8 cellular contexts compared by ENCODE assay signal in the genomic region with DNA sequence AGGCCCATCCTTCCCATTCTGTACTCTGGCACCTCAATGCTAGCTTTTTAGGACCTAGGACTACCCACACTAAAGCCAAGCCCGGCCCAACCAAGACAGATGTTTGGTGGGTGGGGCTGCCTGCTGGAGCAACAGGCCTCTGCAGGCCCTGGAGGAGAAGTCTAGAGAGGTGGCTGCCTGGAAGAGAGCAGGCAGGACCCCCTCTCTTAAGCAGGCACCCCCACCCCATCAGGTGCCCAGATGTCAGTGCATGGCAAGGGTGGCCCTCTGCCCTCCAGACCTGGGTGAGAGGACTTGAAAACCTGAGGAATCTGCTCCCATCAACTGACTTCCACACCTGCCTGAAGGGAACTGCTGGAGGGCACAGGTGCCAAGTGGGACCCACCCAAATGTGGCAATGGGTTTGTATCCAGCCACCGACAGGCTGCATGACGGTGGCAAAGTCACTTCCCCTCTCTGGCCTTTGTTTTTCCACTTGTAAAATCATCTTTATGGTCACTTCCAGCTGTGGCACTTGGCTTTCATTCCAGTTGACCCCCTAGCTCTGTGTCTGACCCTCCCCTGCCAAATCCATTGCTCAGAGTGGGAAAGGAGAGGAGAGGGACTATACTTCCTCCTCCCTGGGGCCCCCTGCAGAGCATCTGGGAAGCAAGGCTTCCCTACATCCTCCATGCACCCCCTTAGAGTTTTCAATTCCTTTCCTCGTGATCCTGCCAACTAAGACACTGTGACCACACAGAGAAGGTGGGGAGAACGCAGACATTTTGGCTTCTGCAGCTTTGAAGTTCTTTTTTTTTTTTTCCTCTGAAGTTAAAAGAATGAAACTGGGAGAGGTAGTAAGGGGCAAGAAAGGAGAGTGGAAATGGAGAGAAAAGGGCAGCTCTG. TPM values are rescaled to one million over a fixed set of nuclear protein-coding genes. Genes with fewer than 3 reads are reported as not detected.
DNase-seq lines count a peak whose midpoint lies in the region; ATAC-seq and TF ChIP-seq lines count a peak whose summit lies in the region.

No MANE protein-coding gene starts in this region.

- no peak overlapping the region for H3T11ph ChIP-seq in H9 (ENCODE audit: low read length)

- peaks cover 16 to 33% of the 10 kb centered on the region in 2 experiments for H3K4me1 Mint-ChIP-seq in H9
- H3K4me1 Mint-ChIP-seq in activated T-helper 17 cell treated with anti-CD3 and anti-CD28 coated beads, Interleukin-2, amount 50 U/mL, for 72 hours, result peaks cover 14% of the 10 kb centered on the region
- H3K4me1 Mint-ChIP-seq in stimulated activated naive CD8-positive, alpha-beta T cell treated with anti-CD3 and anti-CD28 coated beads, Interleukin-15, Interleukin-2, amounts not matched to agents 100 ng/mL and 50 ng/mL, for 24 hours (ENCODE audit: low read depth), result peaks cover 71% of the 10 kb centered on the region

- H3K9me3 Mint-ChIP-seq in H9, result no peaks in the 10 kb centered on the region; a peak in 1 of 5 replicates
- no peaks in the 10 kb centered on the region for H3K9me3 Mint-ChIP-seq in activated T-helper 17 cell treated with anti-CD3 and anti-CD28 coated beads, Interleukin-2, amount 50 U/mL, for 72 hours
- no peaks in the 10 kb centered on the region for H3K9me3 Mint-ChIP-seq in stimulated activated naive CD8-positive, alpha-beta T cell treated with anti-CD3 and anti-CD28 coated beads, Interleukin-15, Interleukin-2, amounts not matched to agents 100 ng/mL and 50 ng/mL, for 24 hours

- H4K8ac ChIP-seq in H9 (replicated peaks; ENCODE audit: insufficient read length, low read depth, low read length), result no peak overlapping the region

- peak overlapping the region in 1 of 2 experiments; percentile 64; a peak in 2 of 5 replicates for H3K4me3 Mint-ChIP-seq in H9
- peak overlapping the region; percentile 92 for H3K4me3 Mint-ChIP-seq in activated T-helper 17 cell treated with anti-CD3 and anti-CD28 coated beads, Interleukin-2, amount 50 U/mL, for 72 hours
- H3K4me3 Mint-ChIP-seq in stimulated activated naive CD8-positive, alpha-beta T cell treated with anti-CD3 and anti-CD28 coated beads, Interleukin-15, Interleukin-2, amounts not matched to agents 100 ng/mL and 50 ng/mL, for 24 hours, result peak overlapping the region; percentile 92

- H3K27me3 ChIP-seq in H9 (ENCODE audit: insufficient read depth, low read length), result no peaks in the 10 kb centered on the region; the same call in 1 of the 2 replicates
- H3K27me3 ChIP-seq in hepatocyte, result peaks cover 6% of the 10 kb centered on the region

- H2AFZ ChIP-seq in H9 (ENCODE audit: low read length) (no peak overlapping the region), hepatocyte (no peak overlapping the region)

- H2BK12ac ChIP-seq in H9 (ENCODE audit: insufficient read length, low read depth, low read length), result no peak overlapping the region

- no peak overlapping the region for H3K18ac ChIP-seq in H9 (ENCODE audit: insufficient read length, low read depth, low read length)

- H4K20me1 ChIP-seq in H9 (ENCODE audit: control insufficient read depth, insufficient read depth, insufficient read length) (no peaks in the 10 kb centered on the region), hepatocyte (ENCODE audit: insufficient read depth, poor library complexity, severe bottlenecking) (no peaks in the 10 kb centered on the region)

- H3K9me3 ChIP-seq in H9 (ENCODE audit: control insufficient read depth, low read depth, low read length) (no peaks in the 10 kb centered on the region), hepatocyte (ENCODE audit: low read depth) (no peaks in the 10 kb centered on the region)

- H3K79me2 ChIP-seq in H9 (ENCODE audit: insufficient read depth, low read length) (no peaks in the 10 kb centered on the region), hepatocyte (no peaks in the 10 kb centered on the region)

- no peak overlapping the region for H2BK5ac ChIP-seq in H9 (ENCODE audit: insufficient read length, low read length)

- no peaks in the 10 kb centered on the region for H3K79me1 ChIP-seq in H9 (ENCODE audit: insufficient read depth, low read depth, low read length, poor library complexity, severe bottlenecking)

- no peak overlapping the region for H3K9ac ChIP-seq in H9 (ENCODE audit: extremely low read depth, insufficient read length, low read length)

- DNase-seq in H9 (peak; percentile 30), hepatocyte (ENCODE audit: low spot score) (no peak), DMS79 (lab: John Stamatoyannopoulos, UW) (no peak), NCI-H128 (lab: John Stamatoyannopoulos, UW; ENCODE audit: unreplicated experiment) (no peak), SHP77 (lab: John Stamatoyannopoulos, UW) (no peak)
- DNase-seq in activated CD4-positive, alpha-beta T cell treated with anti-CD3 and anti-CD28 coated beads, Interleukin-2, amount 50 U/mL, for 48 hours, result no peak

- no peak overlapping the region for H3K27ac Mint-ChIP-seq in H9
- peak overlapping the region; percentile 94 for H3K27ac Mint-ChIP-seq in activated T-helper 17 cell treated with anti-CD3 and anti-CD28 coated beads, Interleukin-2, amount 50 U/mL, for 72 hours
- peak overlapping the region; percentile 98 for H3K27ac Mint-ChIP-seq in stimulated activated naive CD8-positive, alpha-beta T cell treated with anti-CD3 and anti-CD28 coated beads, Interleukin-15, Interleukin-2, amounts not matched to agents 100 ng/mL and 50 ng/mL, for 24 hours

- no peak overlapping the region for H3K4ac ChIP-seq in H9 (ENCODE audit: low read depth, low read length)

- no CpG with 5 or more reads among the region's 5 CpGs for WGBS in H9 (ENCODE audit: extremely low coverage, insufficient read length, low lambda C conversion rate)
- 87% methylated on average over 5 of the region's 5 CpGs for WGBS in hepatocyte (ENCODE audit: low lambda C conversion rate, missing lambda C conversion rate)

- peaks cover 0 to 2% (median 0%) of the 10 kb centered on the region in 3 experiments; a peak in 2 of 7 replicates for H3K36me3 Mint-ChIP-seq in H9 (ENCODE audit: insufficient read depth in 1 of 3, low read depth in 3 of 3)
- H3K36me3 Mint-ChIP-seq in activated T-helper 17 cell treated with anti-CD3 and anti-CD28 coated beads, Interleukin-2, amount 50 U/mL, for 72 hours (ENCODE audit: low read depth), result peaks cover 70% of the 10 kb centered on the region
- H3K36me3 Mint-ChIP-seq in stimulated activated naive CD8-positive, alpha-beta T cell treated with anti-CD3 and anti-CD28 coated beads, Interleukin-15, Interleukin-2, amounts not matched to agents 100 ng/mL and 50 ng/mL, for 24 hours (ENCODE audit: low read depth), result peaks cover 33% of the 10 kb centered on the region

- no peak overlapping the region for H4K5ac ChIP-seq in H9 (ENCODE audit: insufficient read length, low read depth, low read length)

- no peak overlapping the region for H3K14ac ChIP-seq in H9 (ENCODE audit: insufficient read depth, low read length)

- peaks cover 38% of the 10 kb centered on the region for H3K27me3 Mint-ChIP-seq in H9 (ENCODE audit: low read depth)
- no peaks in the 10 kb centered on the region for H3K27me3 Mint-ChIP-seq in activated T-helper 17 cell treated with anti-CD3 and anti-CD28 coated beads, Interleukin-2, amount 50 U/mL, for 72 hours
- H3K27me3 Mint-ChIP-seq in stimulated activated naive CD8-positive, alpha-beta T cell treated with anti-CD3 and anti-CD28 coated beads, Interleukin-15, Interleukin-2, amounts not matched to agents 100 ng/mL and 50 ng/mL, for 24 hours, result no peaks in the 10 kb centered on the region

- no peak overlapping the region for H3K23ac ChIP-seq in H9 (ENCODE audit: insufficient read length, low read depth, low read length)

- no peak for ATAC-seq in activated T-helper 17 cell treated with anti-CD3 and anti-CD28 coated beads, Interleukin-2, amount 50 U/mL, for 72 hours (replicated peaks)

- H2AK5ac ChIP-seq in H9 (ENCODE audit: insufficient read length, low read length), result no peak overlapping the region

- H3K4me1 ChIP-seq in H9 (ENCODE audit: insufficient read depth, low read length) (peaks cover 7% of the 10 kb centered on the region; the same call in 1 of the 2 replicates), hepatocyte (ENCODE audit: insufficient read depth) (peaks cover 12% of the 10 kb centered on the region)

- TF ChIP-seq CTCF in H9 (conservative IDR thresholded peaks at IDR 0.05) (no peak), hepatocyte (IDR thresholded peaks at IDR 0.05; ENCODE audit: poor library complexity) (no peak)

- H3K23me2 ChIP-seq in H9 (ENCODE audit: insufficient read length, low read depth, low read length, poor library complexity, severe bottlenecking), result peaks cover 4% of the 10 kb centered on the region

- H3K9me2 ChIP-seq in hepatocyte (replicated peaks; ENCODE audit: insufficient read depth), result no peaks in the 10 kb centered on the region

- H3K4me3 ChIP-seq in hepatocyte, result no peak overlapping the region

- no peaks in the 10 kb centered on the region for H3K36me3 ChIP-seq in hepatocyte (replicated peaks; ENCODE audit: insufficient read depth, low read depth)

- no peak overlapping the region for H2BK120ac ChIP-seq in H9 (ENCODE audit: low read depth, low read length, poor library complexity, severe bottlenecking)

- H2BK20ac ChIP-seq in H9 (ENCODE audit: low read depth, low read length, poor library complexity, severe bottlenecking), result no peak overlapping the region

- H4K91ac ChIP-seq in H9 (ENCODE audit: insufficient read length, low read depth, low read length), result no peak overlapping the region

- H3K27ac ChIP-seq in H9 (ENCODE audit: insufficient read length, low read depth, low read length), result no peak overlapping the region
- peak overlapping the region; percentile 45 for H3K27ac ChIP-seq in hepatocyte

- H3K4me2 ChIP-seq in H9 (ENCODE audit: insufficient read depth, insufficient read length, low read length), result no peak overlapping the region
- peak overlapping the region; percentile 86 for H3K4me2 ChIP-seq in hepatocyte

- H2BK15ac ChIP-seq in H9 (ENCODE audit: low read depth, low read length), result no peak overlapping the region

- H3K56ac ChIP-seq in H9 (ENCODE audit: insufficient read length, low read depth, low read length), result no peak overlapping the region

RNA-seq across cellular contexts. Expression of a gene that starts 1.6 kb away (rescaled TPM):
- 4.3 and 6.4 TPM in 2 replicates for total RNA-seq in H9 (2021)
- total RNA-seq in activated T-helper 17 cell treated with anti-CD3 and anti-CD28 coated beads, Interleukin-2, amount 50 U/mL, for 72 hours, result 100 to 1,000 TPM; 133 to 305 TPM
- 5.5 and 6.5 TPM in 2 replicates for total RNA-seq in hepatocyte
- polyA plus RNA-seq in hepatocyte, result 3.5 and 6.1 TPM in 2 replicates

RNA-seq across cellular contexts. Expression of a gene that starts 10.5 kb away (rescaled TPM):
- total RNA-seq in H9 (2021), result 42.9 and 46.2 TPM in 2 replicates
- 100 to 1,000 TPM; 124 to 255 TPM for total RNA-seq in activated T-helper 17 cell treated with anti-CD3 and anti-CD28 coated beads, Interleukin-2, amount 50 U/mL, for 72 hours
- total RNA-seq in hepatocyte, result 26.0 and 27.9 TPM in 2 replicates
- polyA plus RNA-seq in hepatocyte, result 18.7 and 25.7 TPM in 2 replicates

Comparison
In these comparisons a context has a peak if more than half of its experiments do, and no peak if none do; other contexts are left out.
1. H3K27ac Mint-ChIP-seq: peak in activated T-helper 17 cell treated with anti-CD3 and anti-CD28 coated beads, Interleukin-2, amount 50 U/mL, for 72 hours (single experiment) and stimulated activated naive CD8-positive, alpha-beta T cell treated with anti-CD3 and anti-CD28 coated beads, Interleukin-15, Interleukin-2, amounts not matched to agents 100 ng/mL and 50 ng/mL, for 24 hours (single experiment); none in H9 (0 of 3).
2. RNA of a gene that starts 1.6 kb away (total RNA-seq): 133 to 305 TPM in activated T-helper 17 cell treated with anti-CD3 and anti-CD28 coated beads, Interleukin-2, amount 50 U/mL, for 72 hours; 4.3 to 6.4 TPM in H9 and 5.5 to 6.5 TPM in hepatocyte; every median in the first group is over 10 times any median in the second.